ENCODE assay signal across 24 cellular contexts in the genomic region with DNA sequence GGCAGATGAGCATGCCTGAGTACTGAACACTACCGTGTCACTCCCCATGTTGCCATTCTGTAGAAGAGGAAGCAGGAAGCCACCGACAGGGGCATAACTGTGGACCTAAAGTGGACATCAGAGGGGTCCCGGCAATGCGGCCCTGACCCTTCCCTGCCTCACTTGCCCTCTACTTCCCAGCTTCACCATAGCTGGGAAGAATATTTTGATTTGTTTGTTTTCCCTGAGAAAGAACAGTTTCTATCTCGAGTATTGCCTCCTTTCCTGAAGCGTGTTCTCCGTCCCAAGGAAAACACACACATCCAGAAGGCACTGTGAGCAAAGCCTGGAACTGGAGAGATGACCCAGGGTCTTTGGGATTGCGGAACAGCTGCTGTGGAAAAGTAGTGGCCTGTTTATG.
DNase-seq lines count a peak whose midpoint lies in the region; ATAC-seq and TF ChIP-seq lines count a peak whose summit lies in the region.
"Had no signal": no experiment of that assay in that cellular context is flagged by ENCODE, and none has a peak within 500 bp of the region (broad histone marks: within the 10 kb centered on the region; RNA-seq: fewer than 3 reads in every experiment).

No MANE protein-coding gene starts in this region.

- intact Hi-C loops in esophagus muscularis mucosa (cut with DNase I) (no loop called here), upper lobe of right lung (cut with DNase I) (no loop called here)

- no peak for TF ChIP-seq POLR2A in esophagus muscularis mucosa (IDR thresholded peaks at IDR 0.05; ENCODE audit: low read depth)

- H3K27ac ChIP-seq in SJSA1: peak overlapping the region; percentile 59
- peak overlapping the region; percentile 51 to 78 (median 68) for H3K27ac ChIP-seq in esophagus muscularis mucosa (replicated peaks in 1 of 4)
- peak overlapping the region; percentile 24 for H3K27ac ChIP-seq in muscle layer of duodenum (ENCODE audit: low read length)
- peak overlapping the region; percentile 76 for H3K27ac ChIP-seq in upper lobe of right lung
- H3K27ac ChIP-seq: neutrophil had no signal

- ATAC-seq in upper lobe of right lung (no peak), HG02588 (IDR thresholded peaks at IDR 0.05; ENCODE audit: unreplicated experiment) (no peak), HG02852 (IDR thresholded peaks at IDR 0.05; ENCODE audit: unreplicated experiment) (no peak)
- ATAC-seq: activated CD4-positive, CD25-positive, alpha-beta regulatory T cell treated with anti-CD3 and anti-CD28 coated beads, Interleukin-2, amount 50 U/mL, for 24 hours; activated CD8-positive, alpha-beta T cell treated with anti-CD3 and anti-CD28 coated beads for 36 hours; HCT116; heart right ventricle; mucosa of descending colon; T-cell had no signal

- 88% methylated on average over 8 of the region's 8 CpGs for WGBS in esophagus muscularis mucosa

- H3K4me3 ChIP-seq in SJSA1 (no peak overlapping the region), esophagus muscularis mucosa (no peak overlapping the region), muscle layer of duodenum (ENCODE audit: low read depth in 1 of 2, low read length in 2 of 2) (no peak overlapping the region), upper lobe of right lung (no peak overlapping the region)
- H3K4me3 ChIP-seq: adrenal gland, heart right ventricle, mucosa of descending colon had no signal

- H3K27me3 ChIP-seq in SJSA1 (replicated peaks): no peaks in the 10 kb centered on the region
- no peaks in the 10 kb centered on the region for H3K27me3 ChIP-seq in esophagus muscularis mucosa
- no peaks in the 10 kb centered on the region for H3K27me3 ChIP-seq in muscle layer of duodenum (ENCODE audit: low read depth, low read length)
- no peaks in the 10 kb centered on the region for H3K27me3 ChIP-seq in upper lobe of right lung
- H3K27me3 ChIP-seq: adrenal gland, heart right ventricle, neutrophil had no signal

- DNase-seq in SJSA1 (ENCODE audit: low read depth in 1 of 2, low spot score in 2 of 2): peak in 1 of 2 experiments; percentile 20
- DNase-seq in esophagus muscularis mucosa (ENCODE audit: extremely low spot score): no peak
- DNase-seq in upper lobe of right lung: no peak
- no peak for DNase-seq in NCI-H2081 treated with DMSO at 0.1 percent for 48 hours (lab: John Stamatoyannopoulos, UW)
- DNase-seq: activated CD8-positive, alpha-beta T cell treated with anti-CD3 and anti-CD28 coated beads for 36 hours; activated gamma-delta T cell; activated T-cell treated with anti-CD3 and anti-CD28 coated beads for 4 hours; adrenal gland; DMS79 treated with DMSO at 0.1 percent for 48 hours; heart right ventricle; KG1; mucosa of descending colon; NCI-H1694 treated with DMSO at 0.1 percent for 48 hours; NCI-H748 treated with DMSO at 0.1 percent for 48 hours; OCI-M1; SHP77; stimulated activated CD4-positive, alpha-beta T cell treated with anti-CD3 and anti-CD28 coated beads, Interleukin-12 subunit alpha, Interleukin-12 subunit beta, amount 100 ng/mL, for 4 hours; T-cell had no signal

- peaks cover 31% of the 10 kb centered on the region for H3K4me1 ChIP-seq in SJSA1 (replicated peaks)
- peaks cover 11 to 54% (median 48%) of the 10 kb centered on the region in 4 donors for H3K4me1 ChIP-seq in esophagus muscularis mucosa
- H3K4me1 ChIP-seq in muscle layer of duodenum (ENCODE audit: control insufficient read depth in 1 of 2, insufficient read depth in 2 of 2, low read length in 2 of 2): peaks cover 8 to 10% of the 10 kb centered on the region in 2 donors
- H3K4me1 ChIP-seq in upper lobe of right lung: peaks cover 19% of the 10 kb centered on the region

- no peaks in the 10 kb centered on the region for H3K36me3 ChIP-seq in SJSA1
- H3K36me3 ChIP-seq in esophagus muscularis mucosa: no peaks in the 10 kb centered on the region
- no peaks in the 10 kb centered on the region for H3K36me3 ChIP-seq in muscle layer of duodenum (ENCODE audit: control insufficient read depth in 1 of 2, insufficient read depth in 2 of 2, low read length in 2 of 2)
- H3K36me3 ChIP-seq in upper lobe of right lung: no peaks in the 10 kb centered on the region
- H3K36me3 ChIP-seq: adrenal gland, heart right ventricle, neutrophil had no signal

- TF ChIP-seq CTCF in esophagus muscularis mucosa (IDR thresholded peaks at IDR 0.05) (no peak), upper lobe of right lung (IDR thresholded peaks at IDR 0.05) (no peak)

- no peak for TF ChIP-seq EP300 in esophagus muscularis mucosa (IDR thresholded peaks at IDR 0.05)

- H3K9me3 ChIP-seq in SJSA1 (replicated peaks) (no peaks in the 10 kb centered on the region), esophagus muscularis mucosa (no peaks in the 10 kb centered on the region), muscle layer of duodenum (ENCODE audit: control insufficient read depth in 1 of 2, low read length in 2 of 2) (no peaks in the 10 kb centered on the region), upper lobe of right lung (no peaks in the 10 kb centered on the region)
- H3K9me3 ChIP-seq: adrenal gland, heart right ventricle, mucosa of descending colon, neutrophil had no signal

Comparison
In these comparisons a context has a peak if more than half of its experiments do, and no peak if none do; other contexts are left out.
1. H3K27ac ChIP-seq: peak in every context shown above with its lines; median percentile 76 in upper lobe of right lung; 68 in esophagus muscularis mucosa; 59 in SJSA1; 24 in muscle layer of duodenum.